Comparison of ENCODE assay signal across 8 cellular contexts in genomic region chr9:130847306-130848217, GRCh38. TPM values are rescaled to one million over a fixed set of nuclear protein-coding genes. Genes with fewer than 3 reads are reported as not detected.
DNase-seq lines count a peak whose midpoint lies in the region; ATAC-seq and TF ChIP-seq lines count a peak whose summit lies in the region.

No MANE protein-coding gene starts in this region.

- no peak for TF ChIP-seq POLR2A in sigmoid colon (IDR thresholded peaks at IDR 0.05)

- DNase-seq in H4 (ENCODE audit: low spot score) (peak; percentile 95), right atrium auricular region (ENCODE audit: low spot score) (peak; percentile 95), sigmoid colon (peak; percentile 97), T-helper 2 cell (no peak), KG1 (lab: John Stamatoyannopoulos, UW) (no peak)
- no peak for DNase-seq in activated naive CD4-positive, alpha-beta T cell (lab: John Stamatoyannopoulos, UW)

- H3K9me3 ChIP-seq in right atrium auricular region = no peaks in the 10 kb centered on the region
- no peaks in the 10 kb centered on the region for H3K9me3 ChIP-seq in sigmoid colon

- H3K4me1 ChIP-seq in right atrium auricular region = peaks cover 0 to 60% of the 10 kb centered on the region in 2 donors
- peaks cover 0 to 96% (median 92%) of the 10 kb centered on the region in 4 donors for H3K4me1 ChIP-seq in sigmoid colon

- TF ChIP-seq EP300 in sigmoid colon (IDR thresholded peaks at IDR 0.05) = peak in 2 of 4 donors; percentile 38 to 68

- intact Hi-C loops in sigmoid colon (cut with DNase I) = no loop called here

- H3K36me3 ChIP-seq in right atrium auricular region (no peaks in the 10 kb centered on the region), sigmoid colon (no peaks in the 10 kb centered on the region)

- H3K4me3 ChIP-seq in right atrium auricular region (no peak overlapping the region), sigmoid colon (peak overlapping the region in 2 of 4 donors; percentile 25 to 28)

- H3K27ac ChIP-seq in angular gyrus (ENCODE audit: low read depth, low read length) (peak overlapping the region; percentile 87), right atrium auricular region (peak overlapping the region; percentile 81 to 83), sigmoid colon (peak overlapping the region; percentile 89 to 95 (median 93))

- H3K27me3 ChIP-seq in right atrium auricular region = no peaks in the 10 kb centered on the region
- H3K27me3 ChIP-seq in sigmoid colon = no peaks in the 10 kb centered on the region

- ATAC-seq in GM19395 (IDR thresholded peaks at IDR 0.05; ENCODE audit: unreplicated experiment) = no peak

- TF ChIP-seq CTCF in right atrium auricular region (IDR thresholded peaks at IDR 0.05) (peak in 1 of 2 donors; percentile 18), sigmoid colon (IDR thresholded peaks at IDR 0.05) (no peak)

- WGBS in sigmoid colon, 2 donors = 71 to 73% methylated on average over 13 of the region's 13 CpGs

RNA-seq across cellular contexts. Expression of gene ABL1, which starts 12.5 kb away (rescaled TPM):
- 18.5 and 20.0 TPM in 2 replicates for total RNA-seq in H4 (2014; rRNA removed; shearing (Covaris generic))
- total RNA-seq in right atrium auricular region (10 to 100 TPM; 26.3 to 38.9 TPM), sigmoid colon (100 to 1,000 TPM in 2 of 4 donors, 10 to 100 TPM in 2; 69.6 to 127 (median 101) TPM)
- 10 to 100 TPM; 24.5 to 50.0 (median 31.8) TPM for polyA plus RNA-seq in sigmoid colon

RNA-seq across cellular contexts. Expression of gene QRFP, which starts 49.0 kb away (rescaled TPM):
- total RNA-seq in H4 (2014; rRNA removed; shearing (Covaris generic)) = not detected in 2 replicates
- total RNA-seq in right atrium auricular region (not detected), sigmoid colon (not detected)
- under 1 TPM in 1 of 3 donors, not detected in 2; 0.20 TPM for polyA plus RNA-seq in sigmoid colon

Comparison
In these comparisons a context has a peak if more than half of its experiments do, and no peak if none do; other contexts are left out.
1. DNase-seq: peak in H4 (single experiment), right atrium auricular region (single experiment) and sigmoid colon (single experiment); none in activated naive CD4-positive, alpha-beta T cell (0 of 4), T-helper 2 cell (0 of 5) and KG1 (single experiment).
2. Peak in every context shown above with its lines, with median percentiles within 50 percentile points of each other: H3K27ac ChIP-seq.